Comparison of ENCODE assay signal across 1 cellular context in the genomic region with DNA sequence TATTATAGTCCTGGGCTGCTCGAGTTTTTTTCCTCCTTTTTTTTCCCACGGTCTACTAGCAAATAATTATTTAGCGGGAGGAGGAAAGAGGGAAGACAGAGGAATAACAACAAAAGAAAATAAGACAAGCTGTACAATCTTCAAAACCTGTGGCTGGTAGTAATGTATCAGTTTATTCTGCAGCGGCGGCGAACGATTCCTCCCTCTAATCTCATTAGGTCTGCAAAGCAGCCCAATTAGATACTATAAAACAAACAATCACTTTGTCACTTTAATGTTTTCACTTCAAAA.
TF ChIP-seq lines count a peak whose summit lies in the region.

No MANE protein-coding gene starts in this region.

TF ChIP-seq in H1, 55 proteins besides CTCF, POLR2A, EP300 and RAD21:
- TF ChIP-seq SIX5 (IDR thresholded peaks at IDR 0.05; ENCODE audit: low read depth, low read length) (no peak), NANOG (IDR thresholded peaks at IDR 0.05; ENCODE audit: insufficient read depth, low read depth, low read length, poor library complexity, severe bottlenecking) (no peak)
- TF ChIP-seq, protein P1, sequence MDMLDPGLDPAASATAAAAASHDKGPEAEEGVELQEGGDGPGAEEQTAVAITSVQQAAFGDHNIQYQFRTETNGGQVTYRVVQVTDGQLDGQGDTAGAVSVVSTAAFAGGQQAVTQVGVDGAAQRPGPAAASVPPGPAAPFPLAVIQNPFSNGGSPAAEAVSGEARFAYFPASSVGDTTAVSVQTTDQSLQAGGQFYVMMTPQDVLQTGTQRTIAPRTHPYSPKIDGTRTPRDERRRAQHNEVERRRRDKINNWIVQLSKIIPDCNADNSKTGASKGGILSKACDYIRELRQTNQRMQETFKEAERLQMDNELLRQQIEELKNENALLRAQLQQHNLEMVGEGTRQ (IDR thresholded peaks at IDR 0.05; ENCODE audit: low read length): no peak
